Comparison of ENCODE assay signal across 9 cellular contexts in the genomic region with DNA sequence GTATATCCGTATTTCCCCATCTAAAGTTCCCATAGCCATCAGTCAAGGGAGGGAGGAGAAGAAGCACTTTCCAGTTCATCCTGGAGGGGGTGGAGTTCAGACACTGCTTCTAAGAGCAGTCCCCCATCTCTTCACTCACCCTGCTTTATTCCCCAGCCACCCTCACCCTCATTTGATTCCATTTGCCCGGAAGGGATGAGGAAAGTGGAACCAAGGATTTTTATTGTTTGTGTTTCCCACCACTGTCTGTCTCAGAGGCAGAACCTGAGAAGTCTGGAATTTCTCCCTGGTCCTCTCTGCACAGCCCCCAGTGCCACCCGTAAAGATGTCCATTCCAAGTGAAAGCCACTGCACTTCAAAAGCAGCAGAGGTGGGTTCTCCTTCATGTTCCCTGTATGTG.
DNase-seq lines count a peak whose midpoint lies in the region; ATAC-seq, FAIRE-seq and TF ChIP-seq lines count a peak whose summit lies in the region.
"Had no signal": no experiment of that assay in that cellular context is flagged by ENCODE, and none has a peak within 500 bp of the region (broad histone marks: within the 10 kb centered on the region; RNA-seq: fewer than 3 reads in every experiment).

No MANE protein-coding gene starts in this region.

- H3K36me3 Mint-ChIP-seq in mesothelial cell of epicardium, result no peaks in the 10 kb centered on the region

- peaks cover 3% of the 10 kb centered on the region for H3K9me3 Mint-ChIP-seq in mesothelial cell of epicardium

- H3K4me3 Mint-ChIP-seq in mesothelial cell of epicardium, result no peak overlapping the region

- no peak overlapping the region for H3K4me3 ChIP-seq in choroid plexus epithelial cell (ENCODE audit: low read depth, low read length)

- no peak for TF ChIP-seq CTCF in 22Rv1 (IDR thresholded peaks at IDR 0.05)
- peak; percentile 45 for TF ChIP-seq CTCF in choroid plexus epithelial cell (conservative IDR thresholded peaks at IDR 0.05; ENCODE audit: low read depth, low read length)
- no peak for TF ChIP-seq CTCF in mesothelial cell of epicardium (IDR thresholded peaks at IDR 0.05; ENCODE audit: unreplicated experiment)

- peaks cover 39% of the 10 kb centered on the region for H3K4me1 Mint-ChIP-seq in mesothelial cell of epicardium

- no peak for ATAC-seq in HG03025 (IDR thresholded peaks at IDR 0.05; ENCODE audit: low FRiP score, unreplicated experiment)

- H3K27me3 Mint-ChIP-seq in mesothelial cell of epicardium (ENCODE audit: low read depth), result no peaks in the 10 kb centered on the region

- H3K27ac Mint-ChIP-seq in mesothelial cell of epicardium, result peak overlapping the region; percentile 23

- FAIRE-seq in HTR-8/SVneo (lab: Jason Lieb, UNC), result no peak

- peak overlapping the region; percentile 74 for H3K27ac ChIP-seq in 22Rv1

- DNase-seq in HTR-8/SVneo (ENCODE audit: insufficient read length, low spot score), result peak; percentile 92
- peak; percentile 76 for DNase-seq in choroid plexus epithelial cell (ENCODE audit: low read depth)
- DNase-seq in mesothelial cell of epicardium (ENCODE audit: low spot score in 2 of 2, unreplicated experiment in 2 of 2), result no peak
- no peak for DNase-seq in T-helper 2 cell
- no peak for DNase-seq in iPS-NIHi11 (ENCODE audit: low spot score)
- DNase-seq in NCI-H510A (lab: John Stamatoyannopoulos, UW), result no peak
- DNase-seq: activated T-cell treated with anti-CD3 and anti-CD28 coated beads, Interleukin-2, amount 50 U/mL, for 48 hours had no signal

Comparison
In these comparisons a context has a peak if more than half of its experiments do, and no peak if none do; other contexts are left out.
1. DNase-seq: peak in HTR-8/SVneo (single experiment) and choroid plexus epithelial cell (single experiment); none in mesothelial cell of epicardium (0 of 2), T-helper 2 cell (0 of 5), iPS-NIHi11 (single experiment) and NCI-H510A (single experiment).